ENCODE assay signal across 8 cellular contexts in genomic region chr3:196501316-196502064, GRCh38. TPM values are rescaled to one million over a fixed set of nuclear protein-coding genes. Genes with fewer than 3 reads are reported as not detected.
DNase-seq lines count a peak whose midpoint lies in the region; ATAC-seq and TF ChIP-seq lines count a peak whose summit lies in the region.

No MANE protein-coding gene starts in this region.

- no peak for TF ChIP-seq CTCF in neural crest cell (conservative IDR thresholded peaks at IDR 0.05)

- H3K36me3 Mint-ChIP-seq in activated CD8-positive, alpha-beta memory T cell treated with anti-CD3 and anti-CD28 coated beads, Interleukin-2, amount 10 ng/mL, durations not matched to agents 7 days and 5 days: peaks cover 51% of the 10 kb centered on the region
- peaks cover 9% of the 10 kb centered on the region for H3K36me3 Mint-ChIP-seq in neural crest cell (ENCODE audit: low read depth)

- WGBS in ectodermal cell, 2 experiments: 3 to 5% methylated on average over 10 to 12 of the region's 14 CpGs

- H3K9me3 Mint-ChIP-seq in activated CD8-positive, alpha-beta memory T cell treated with anti-CD3 and anti-CD28 coated beads, Interleukin-2, amount 10 ng/mL, durations not matched to agents 7 days and 5 days (ENCODE audit: low read depth): peaks cover 3% of the 10 kb centered on the region
- no peaks in the 10 kb centered on the region for H3K9me3 Mint-ChIP-seq in neural crest cell

- H3K27me3 Mint-ChIP-seq in activated CD8-positive, alpha-beta memory T cell treated with anti-CD3 and anti-CD28 coated beads, Interleukin-2, amount 10 ng/mL, durations not matched to agents 7 days and 5 days: peaks cover 2% of the 10 kb centered on the region
- H3K27me3 Mint-ChIP-seq in neural crest cell (ENCODE audit: low read depth): no peaks in the 10 kb centered on the region

- H3K4me3 ChIP-seq in ectodermal cell (ENCODE audit: insufficient read depth, low read depth, low read length): peak overlapping the region; percentile 71

- H3K4me1 Mint-ChIP-seq in activated CD8-positive, alpha-beta memory T cell treated with anti-CD3 and anti-CD28 coated beads, Interleukin-2, amount 10 ng/mL, durations not matched to agents 7 days and 5 days: peaks cover 40% of the 10 kb centered on the region
- H3K4me1 Mint-ChIP-seq in neural crest cell: peaks cover 30% of the 10 kb centered on the region

- H3K36me3 ChIP-seq in ectodermal cell (ENCODE audit: control insufficient read depth, insufficient read depth, low read length): no peaks in the 10 kb centered on the region

- H3K9me3 ChIP-seq in ectodermal cell (ENCODE audit: control insufficient read depth, low read length): no peaks in the 10 kb centered on the region

- no peak overlapping the region for H3K27ac ChIP-seq in ectodermal cell (ENCODE audit: insufficient read depth, low read depth, low read length, poor library complexity, severe bottlenecking)

- H3K4me3 Mint-ChIP-seq in activated CD8-positive, alpha-beta memory T cell treated with anti-CD3 and anti-CD28 coated beads, Interleukin-2, amount 10 ng/mL, durations not matched to agents 7 days and 5 days: peak overlapping the region; percentile 98
- H3K4me3 Mint-ChIP-seq in neural crest cell: peak overlapping the region; percentile 99

- no peaks in the 10 kb centered on the region for H3K4me1 ChIP-seq in ectodermal cell (ENCODE audit: control insufficient read depth, insufficient read depth, low read length)

- peak overlapping the region; percentile 74 for H3K27ac Mint-ChIP-seq in activated CD8-positive, alpha-beta memory T cell treated with anti-CD3 and anti-CD28 coated beads, Interleukin-2, amount 10 ng/mL, durations not matched to agents 7 days and 5 days
- H3K27ac Mint-ChIP-seq in neural crest cell (ENCODE audit: unreplicated experiment): peak overlapping the region; percentile 13

- CTCF ChIA-PET in activated CD8-positive, alpha-beta memory T cell treated with anti-CD3 and anti-CD28 coated beads, Interleukin-2, amount 10 ng/mL, durations not matched to agents 7 days and 5 days (lab: Charles Lee): interaction anchor here (0.6 to 2.4 kb wide), 4 partner anchors 12 to 248 kb away, joined by 3 to 6 read pairs (median 4); partner anchors contain the start of gene DYNLT2B

- no peak for ATAC-seq in activated CD8-positive, alpha-beta memory T cell treated with anti-CD3 and anti-CD28 coated beads, Interleukin-2, amount 10 ng/mL, durations not matched to agents 7 days and 5 days
- ATAC-seq in GM21786 (IDR thresholded peaks at IDR 0.05; ENCODE audit: unreplicated experiment): no peak
- ATAC-seq in GM19351 (IDR thresholded peaks at IDR 0.05; ENCODE audit: unreplicated experiment): no peak
- no peak for ATAC-seq in GM21423 (IDR thresholded peaks at IDR 0.05; ENCODE audit: unreplicated experiment)

- no peaks in the 10 kb centered on the region for H3K27me3 ChIP-seq in ectodermal cell (ENCODE audit: control insufficient read depth, insufficient read depth, low read length, poor library complexity, severe bottlenecking)

- DNase-seq in activated CD8-positive, alpha-beta memory T cell treated with anti-CD3 and anti-CD28 coated beads, Interleukin-2, amount 10 ng/mL, durations not matched to agents 7 days and 5 days: no peak
- DNase-seq in activated CD8-positive, alpha-beta memory T cell treated with anti-CD3 and anti-CD28 coated beads for 24 hours: no peak
- peak; percentile 36 for DNase-seq in OCI-M1 (lab: John Stamatoyannopoulos, UW)
- no peak for DNase-seq in neural crest cell (ENCODE audit: low read depth, low spot score)

RNA-seq across cellular contexts. Expression of gene RNF168, which starts 2.1 kb away (rescaled TPM):
- total RNA-seq in activated CD8-positive, alpha-beta memory T cell treated with anti-CD3 and anti-CD28 coated beads, Interleukin-2, amount 10 ng/mL, durations not matched to agents 7 days and 5 days: 10 to 100 TPM; 29.6 to 39.4 TPM
- 27.7 TPM for polyA plus RNA-seq in ectodermal cell (2013, experiment 1 of 4)
- 25.5 TPM for polyA plus RNA-seq in ectodermal cell (2013, experiment 2 of 4)
- polyA plus RNA-seq in ectodermal cell (2013, experiment 3 of 4): 18.4 TPM
- 17.8 TPM for polyA plus RNA-seq in ectodermal cell (2013, experiment 4 of 4)
- total RNA-seq in neural crest cell: 40.7 and 44.6 TPM in 2 replicates

RNA-seq across cellular contexts. Expression of gene SMCO1, which starts 13.7 kb away (rescaled TPM):
- not detected for total RNA-seq in activated CD8-positive, alpha-beta memory T cell treated with anti-CD3 and anti-CD28 coated beads, Interleukin-2, amount 10 ng/mL, durations not matched to agents 7 days and 5 days
- not detected for polyA plus RNA-seq in ectodermal cell (2013, experiment 1 of 4)
- not detected for polyA plus RNA-seq in ectodermal cell (2013, experiment 2 of 4)
- not detected for polyA plus RNA-seq in ectodermal cell (2013, experiment 3 of 4)
- 0.12 TPM for polyA plus RNA-seq in ectodermal cell (2013, experiment 4 of 4)
- not detected in 2 replicates for total RNA-seq in neural crest cell
